In genomic region chr17:40191237-40192208, GRCh38 we compare ENCODE assay signal across 1 cellular context.
TF ChIP-seq lines count a peak whose summit lies in the region.

No MANE protein-coding gene starts in this region.

TF ChIP-seq in K562, 482 proteins besides CTCF, POLR2A, EP300 and RAD21 (continued from another document and continues in another):
- TF ChIP-seq KLF10 (CRISPR knock-in tag; IDR thresholded peaks at IDR 0.05) (no peak), ETS2 (tag; IDR thresholded peaks at IDR 0.05; ENCODE audit: borderline replicate concordance, poor library complexity, severe bottlenecking) (no peak), ZNF324 (CRISPR knock-in tag; IDR thresholded peaks at IDR 0.05) (no peak), HBP1 (CRISPR knock-in tag; IDR thresholded peaks at IDR 0.05) (no peak), COPS2 (conservative IDR thresholded peaks at IDR 0.05) (no peak), GMEB1 (CRISPR knock-in tag; IDR thresholded peaks at IDR 0.05) (0 out of 2 replicates have a peak, but pooled peaks have one; percentile 9), ZNF449 (CRISPR knock-in tag; IDR thresholded peaks at IDR 0.05) (no peak), CREM (IDR thresholded peaks at IDR 0.05; ENCODE audit: low read depth) (no peak), ZNF197 (CRISPR knock-in tag; IDR thresholded peaks at IDR 0.05; ENCODE audit: low read depth) (no peak), CHD2 (IDR thresholded peaks at IDR 0.05; ENCODE audit: low read depth, low read length) (no peak), ELF2 (CRISPR knock-in tag; IDR thresholded peaks at IDR 0.05) (no peak), ZNF511 (CRISPR knock-in tag; IDR thresholded peaks at IDR 0.05) (no peak), ARID3A (IDR thresholded peaks at IDR 0.05; ENCODE audit: borderline replicate concordance, low read depth, low read length) (no peak), ZNF311 (CRISPR knock-in tag; IDR thresholded peaks at IDR 0.05) (no peak), MYNN (IDR thresholded peaks at IDR 0.05) (no peak), MYNN (CRISPR knock-in tag; IDR thresholded peaks at IDR 0.05) (no peak), HNRNPH1 (optimal IDR thresholded peaks at IDR 0.05; ENCODE audit: low read depth, low read length) (no peak), NBN (IDR thresholded peaks at IDR 0.05; ENCODE audit: low read depth) (peak; percentile 64), MBD1 (CRISPR knock-in tag; IDR thresholded peaks at IDR 0.05) (no peak), NR2C1 (IDR thresholded peaks at IDR 0.05) (no peak), NR2C1 (tag; IDR thresholded peaks at IDR 0.05) (no peak), GABPB2 (CRISPR knock-in tag; conservative IDR thresholded peaks at IDR 0.05) (no peak), ZBTB26 (CRISPR knock-in tag; IDR thresholded peaks at IDR 0.05) (no peak), ZNF717 (CRISPR knock-in tag; IDR thresholded peaks at IDR 0.05) (no peak), ESRRB (CRISPR knock-in tag; IDR thresholded peaks at IDR 0.05; ENCODE audit: borderline replicate concordance) (no peak), CREB1 (IDR thresholded peaks at IDR 0.05) (no peak), CREB1 (CRISPR knock-in tag; IDR thresholded peaks at IDR 0.05) (peak; percentile 39; the same call in 1 of the 2 replicates), SETDB1 (IDR thresholded peaks at IDR 0.05; ENCODE audit: low read length) (no peak), DIDO1 (tag; IDR thresholded peaks at IDR 0.05; ENCODE audit: low read depth) (no peak), RREB1 (CRISPR knock-in tag; IDR thresholded peaks at IDR 0.05) (no peak), PTTG1 (tag; IDR thresholded peaks at IDR 0.05; ENCODE audit: low read depth) (no peak), JUNB (CRISPR knock-in tag; conservative IDR thresholded peaks at IDR 0.05) (no peak), ZNF592 (IDR thresholded peaks at IDR 0.05) (no peak), HOXB6 (CRISPR knock-in tag; IDR thresholded peaks at IDR 0.05; ENCODE audit: borderline replicate concordance) (no peak), SAFB2 (IDR thresholded peaks at IDR 0.05; ENCODE audit: borderline replicate concordance, low read depth, low read length, severe bottlenecking) (no peak), E2F6 (IDR thresholded peaks at IDR 0.05; ENCODE audit: borderline replicate concordance in 1 of 2, extremely low read depth in 1 of 2, insufficient read depth in 1 of 2, insufficient read length in 1 of 2, low read depth in 1 of 2, low read length in 1 of 2, poor library complexity in 1 of 2, severe bottlenecking in 1 of 2) (peak in 1 of 2 experiments; percentile 10), FOXP1 (CRISPR knock-in tag; IDR thresholded peaks at IDR 0.05) (no peak), ATF1 (CRISPR knock-in tag; IDR thresholded peaks at IDR 0.05) (no peak), ATF1 (tag; IDR thresholded peaks at IDR 0.05) (no peak)
